Comparison of ENCODE assay signal across 6 cellular contexts in genomic region chr16:66899945-66900688, GRCh38. TPM values are rescaled to one million over a fixed set of nuclear protein-coding genes. Genes with fewer than 3 reads are reported as not detected.
DNase-seq lines count a peak whose midpoint lies in the region; ATAC-seq and TF ChIP-seq lines count a peak whose summit lies in the region.

No MANE protein-coding gene starts in this region.

- no peak for TF ChIP-seq POLR2A in stomach (IDR thresholded peaks at IDR 0.05)

- H3K36me3 ChIP-seq in stomach = no peaks in the 10 kb centered on the region

- TF ChIP-seq EP300 in stomach (IDR thresholded peaks at IDR 0.05) = no peak

- H3K27ac ChIP-seq in stomach = peak overlapping the region; percentile 56 to 88 (median 85)

- H3K4me3 ChIP-seq in fibroblast of mammary gland (ENCODE audit: control insufficient read depth, low read depth, low read length) (no peak overlapping the region), stomach (no peak overlapping the region)

- no peak for ATAC-seq in HG03378 (IDR thresholded peaks at IDR 0.05; ENCODE audit: unreplicated experiment)

- H3K9me3 ChIP-seq in stomach = no peaks in the 10 kb centered on the region

- H3K4me1 ChIP-seq in stomach = peaks cover 44 to 92% (median 70%) of the 10 kb centered on the region in 4 donors

- 19 to 24% (median 20%) methylated on average over 9 of the region's 9 CpGs for WGBS in stomach, 5 donors

- DNase-seq in NCI-H146 (lab: John Stamatoyannopoulos, UW) (peak; percentile 7), NCI-H146 treated with DMSO at 0.1 percent for 48 hours (lab: John Stamatoyannopoulos, UW; ENCODE audit: unreplicated experiment) (no peak), fibroblast of mammary gland (ENCODE audit: low read depth) (peak; percentile 68), stomach (peak; percentile 87), GF-D8 (lab: John Stamatoyannopoulos, UW) (no peak)

- intact Hi-C loops in stomach (cut with DNase I; ENCODE audit: low total_unique reads) = no loop called here

- H3K27me3 ChIP-seq in stomach = no peaks in the 10 kb centered on the region

- TF ChIP-seq CTCF in fibroblast of mammary gland (conservative IDR thresholded peaks at IDR 0.05; ENCODE audit: control insufficient read depth, insufficient read depth, low read depth, low read length) (no peak), stomach (IDR thresholded peaks at IDR 0.05) (no peak)

RNA-seq across cellular contexts. Expression of gene CDH16, which starts 18.6 kb away (rescaled TPM):
- total RNA-seq in stomach = 1 to 10 TPM in 1 of 5 donors, under 1 TPM in 1, not detected in 3; 0.14 to 1.1 TPM
- 1 to 10 TPM in 1 of 3 donors, not detected in 2; 2.3 TPM for polyA plus RNA-seq in stomach

RNA-seq across cellular contexts. Expression of gene PDP2, which starts 19.8 kb away (rescaled TPM):
- 10 to 100 TPM in 1 of 5 donors, 1 to 10 TPM in 4; 4.9 to 96.9 (median 7.5) TPM for total RNA-seq in stomach
- 1 to 10 TPM; 1.6 to 2.1 (median 1.9) TPM for polyA plus RNA-seq in stomach

RNA-seq across cellular contexts. Expression of gene RRAD, which starts 25.2 kb away (rescaled TPM):
- total RNA-seq in stomach = 10 to 100 TPM in 2 of 5 donors, 1 to 10 TPM in 3; 1.0 to 39.7 (median 3.6) TPM
- polyA plus RNA-seq in stomach = 10 to 100 TPM in 1 of 3 donors, 1 to 10 TPM in 2; 2.9 to 37.8 (median 3.4) TPM

RNA-seq across cellular contexts. Expression of gene CIAO2B, which starts 34.1 kb away (rescaled TPM):
- 10 to 100 TPM in 4 of 5 donors, 1 to 10 TPM in 1; 4.3 to 95.1 (median 43.2) TPM for total RNA-seq in stomach
- 100 to 1,000 TPM; 166 to 176 (median 171) TPM for polyA plus RNA-seq in stomach

RNA-seq across cellular contexts. Expression of gene CES2, which starts 35.2 kb away (rescaled TPM):
- 100 to 1,000 TPM in 1 of 5 donors, 10 to 100 TPM in 4; 16.9 to 893 (median 47.4) TPM for total RNA-seq in stomach
- polyA plus RNA-seq in stomach = 10 to 100 TPM; 24.9 to 32.7 (median 26.1) TPM

Comparison
In these comparisons a context has a peak if more than half of its experiments do, and no peak if none do; other contexts are left out.
1. DNase-seq: peak in NCI-H146 (single experiment), fibroblast of mammary gland (single experiment) and stomach (single experiment); none in NCI-H146 treated with DMSO at 0.1 percent for 48 hours (single experiment) and GF-D8 (single experiment).